Comparison of ENCODE assay signal across 8 cellular contexts in the genomic region with DNA sequence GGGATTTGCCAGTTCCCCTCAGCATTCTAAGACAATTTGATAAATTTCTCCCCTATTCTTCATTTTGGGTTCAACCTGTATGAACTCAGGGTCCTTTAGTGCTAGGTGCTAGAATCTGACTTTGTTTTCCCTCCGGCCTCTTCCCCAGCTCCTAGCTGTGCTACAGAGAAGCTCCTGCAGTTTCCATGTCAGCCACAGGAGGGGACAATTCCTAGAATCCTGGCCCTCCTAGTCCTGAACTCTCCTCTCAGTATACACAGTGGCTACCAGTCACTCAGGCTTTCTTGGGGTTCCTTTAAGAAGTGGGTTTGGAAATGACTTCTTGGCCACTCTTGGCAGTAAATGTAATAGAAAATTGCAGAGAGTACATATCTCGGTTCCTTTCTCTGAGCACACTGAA. TPM values are rescaled to one million over a fixed set of nuclear protein-coding genes. Genes with fewer than 3 reads are reported as not detected.
A peak's percentile ranks its signal among the peaks of the same experiment; 100 is the strongest.
DNase-seq lines count a peak whose midpoint lies in the region; ATAC-seq, FAIRE-seq and TF ChIP-seq lines count a peak whose summit lies in the region.

No MANE protein-coding gene starts in this region.

- H3K27ac Mint-ChIP-seq in naive thymus-derived CD4-positive, alpha-beta T cell, result no peak overlapping the region

- H3K79me2 ChIP-seq in KMS-11 (ENCODE audit: insufficient read depth, low read depth) (no peaks in the 10 kb centered on the region), GM12878 (ENCODE audit: control insufficient read depth, insufficient read depth, low read length) (no peaks in the 10 kb centered on the region), HepG2 (ENCODE audit: insufficient read depth, low read length) (no peaks in the 10 kb centered on the region)

- H4K20me1 ChIP-seq in KMS-11 (ENCODE audit: insufficient read depth) (no peaks in the 10 kb centered on the region), GM12878 (ENCODE audit: control insufficient read depth, insufficient read depth) (no peaks in the 10 kb centered on the region), HepG2 (ENCODE audit: insufficient read depth, low read length) (no peaks in the 10 kb centered on the region)

- peaks cover under 1 to 9% (median 6%) of the 10 kb centered on the region in 7 donors for H3K4me1 Mint-ChIP-seq in naive thymus-derived CD4-positive, alpha-beta T cell

- H2AFZ ChIP-seq in KMS-11 (ENCODE audit: low read depth), result no peak overlapping the region
- H2AFZ ChIP-seq in GM12878 (ENCODE audit: control insufficient read depth, low read depth, low read length), result no peak overlapping the region
- no peak overlapping the region for H2AFZ ChIP-seq in HepG2 (ENCODE audit: low read length)

- H3K27me3 ChIP-seq in KMS-11 (ENCODE audit: insufficient read depth, low read depth), result no peaks in the 10 kb centered on the region
- H3K27me3 ChIP-seq in GM12878 (replicated peaks in 1 of 2; ENCODE audit: control insufficient read depth in 2 of 2, insufficient read depth in 2 of 2, low read length in 1 of 2), result no peaks in the 10 kb centered on the region
- H3K27me3 ChIP-seq in HepG2 (ENCODE audit: control insufficient read depth in 1 of 2, insufficient read depth in 2 of 2, low read length in 2 of 2), result peaks cover 0 to 5% of the 10 kb centered on the region in 2 experiments; a peak in 1 of 5 replicates
- H3K27me3 ChIP-seq in naive thymus-derived CD4-positive, alpha-beta T cell (ENCODE audit: control insufficient read depth in 2 of 2, insufficient read depth in 2 of 2, low read length in 2 of 2), result no peaks in the 10 kb centered on the region

- peaks cover 0 to 2% (median 0%) of the 10 kb centered on the region in 11 donors for H3K9me3 Mint-ChIP-seq in naive thymus-derived CD4-positive, alpha-beta T cell

- DNase-seq in COLO829 (ENCODE audit: low spot score) (peak; percentile 81), GM12878 (ENCODE audit: low read depth, low spot score) (no peak), HepG2 (ENCODE audit: low spot score) (peak; percentile 50), middle frontal gyrus (ENCODE audit: extremely low spot score, low spot score) (no peak)
- no peak for DNase-seq in naive thymus-derived CD4-positive, alpha-beta T cell

- no peak overlapping the region for H3K4me3 Mint-ChIP-seq in naive thymus-derived CD4-positive, alpha-beta T cell

- peaks cover 0 to 2% (median 0%) of the 10 kb centered on the region in 5 donors for H3K36me3 Mint-ChIP-seq in naive thymus-derived CD4-positive, alpha-beta T cell

- in situ Hi-C loops in GM12878 (cut with MboI), result loop anchor here (10.0 kb wide), 1 partner anchor 562 kb away; no protein-coding TSS in a partner anchor
- in situ Hi-C loops in HepG2 (cut with HindIII; ENCODE audit: extremely low pct_ligation_motif_present, low pct_unique_long_range_greater_than_20kb), result no loop called here

- H3K4me2 ChIP-seq in KMS-11 (no peak overlapping the region), GM12878 (ENCODE audit: control insufficient read depth, insufficient read depth) (no peak overlapping the region), HepG2 (ENCODE audit: low read depth, low read length) (no peak overlapping the region)

- peak; percentile 50 for TF ChIP-seq CTCF in KMS-11 (conservative IDR thresholded peaks at IDR 0.05; ENCODE audit: low read depth, low read length)
- 0 out of 6 replicates have a peak, but pooled peaks have one; percentile 8 to 21 (median 16) for TF ChIP-seq CTCF in GM12878 (IDR thresholded peaks at IDR 0.05 in 2 of 3, conservative IDR thresholded peaks at IDR 0.05 in 1 of 3; ENCODE audit: control insufficient read depth in 2 of 3, extremely low read depth in 1 of 3, insufficient read depth in 1 of 3, low read depth in 3 of 3, low read length in 3 of 3)
- peak; percentile 67 for TF ChIP-seq CTCF in HepG2 (CRISPR knock-in tag; IDR thresholded peaks at IDR 0.05)

- ATAC-seq in GM12878, result peak; percentile 34; the same call in 1 of the 3 replicates
- ATAC-seq in HepG2, result peak; percentile 94
- ATAC-seq in naive thymus-derived CD4-positive, alpha-beta T cell, result no peak
- no peak for ATAC-seq in GM21717 (IDR thresholded peaks at IDR 0.05; ENCODE audit: unreplicated experiment)
- no peak for ATAC-seq in HG02571 (IDR thresholded peaks at IDR 0.05; ENCODE audit: unreplicated experiment)

- 78% methylated on average over 2 of the region's 2 CpGs for WGBS in GM12878 (ENCODE audit: insufficient coverage, insufficient replicate concordance, low lambda C conversion rate, missing lambda C conversion rate)
- 6% methylated on average over 2 of the region's 2 CpGs for WGBS in HepG2 (ENCODE audit: low lambda C conversion rate)

- RAD21 ChIA-PET in GM12878 (lab: Charles Lee; ENCODE audit: unreplicated experiment), result no interaction called here

- no peak for TF ChIP-seq EP300 in GM12878 (IDR thresholded peaks at IDR 0.05; ENCODE audit: borderline replicate concordance in 1 of 2, control insufficient read depth in 1 of 2, low read depth in 2 of 2, low read length in 2 of 2)
- TF ChIP-seq EP300 in HepG2 (IDR thresholded peaks at IDR 0.05; ENCODE audit: low read depth in 2 of 2, low read length in 2 of 2), result no peak
- no peak for TF ChIP-seq EP300 in HepG2 (CRISPR knock-in tag; IDR thresholded peaks at IDR 0.05; ENCODE audit: borderline replicate concordance)

- H3K4me1 ChIP-seq in KMS-11 (ENCODE audit: low read depth, poor library complexity, severe bottlenecking) (peaks cover 8% of the 10 kb centered on the region), GM12878 (ENCODE audit: control insufficient read depth, insufficient read depth, low read length) (no peaks in the 10 kb centered on the region), HepG2 (ENCODE audit: insufficient read depth, low read length) (peaks cover 11% of the 10 kb centered on the region)
- H3K4me1 ChIP-seq in naive thymus-derived CD4-positive, alpha-beta T cell (ENCODE audit: control insufficient read depth in 2 of 2, insufficient read depth in 2 of 2, low read length in 2 of 2), result no peaks in the 10 kb centered on the region

- FAIRE-seq in GM12878 (lab: Jason Lieb, UNC) (no peak), HepG2 (lab: Jason Lieb, UNC) (peak; percentile 81)

- CTCF ChIA-PET in GM12878 (lab: Yijun Ruan, JAX) (interaction anchor here (1.1 to 1.3 kb wide), 2 partner anchors 11 to 41 kb away, joined by 3 to 4 read pairs; no protein-coding TSS in a partner anchor), HepG2 (lab: Yijun Ruan, JAX; ENCODE audit: low intra/inter-chr PET ratio, low total read pairs) (no interaction called here)
- CTCF ChIA-PET in naive thymus-derived CD4-positive, alpha-beta T cell (lab: Charles Lee), result no interaction called here

- POLR2A ChIA-PET in GM12878 (lab: Charles Lee), result interaction anchor here (1.0 kb wide), 1 partner anchor 9 kb away, joined by 4 read pairs; no protein-coding TSS in a partner anchor
- POLR2A ChIA-PET in HepG2 (lab: Yijun Ruan, JAX), result interaction anchor here (0.6 kb wide), 1 partner anchor 141 kb away, joined by 3 read pairs; the partner anchor contains the start of gene PDCL3
- POLR2A ChIA-PET in naive thymus-derived CD4-positive, alpha-beta T cell (lab: Charles Lee), result interaction anchor here (0.8 kb wide), 1 partner anchor 1150 kb away, joined by 3 read pairs; no protein-coding TSS in a partner anchor

- no peaks in the 10 kb centered on the region for H3K36me3 ChIP-seq in KMS-11 (ENCODE audit: insufficient read depth)
- H3K36me3 ChIP-seq in GM12878 (ENCODE audit: control insufficient read depth in 2 of 2, insufficient read depth in 2 of 2, low read length in 1 of 2), result no peaks in the 10 kb centered on the region
- H3K36me3 ChIP-seq in HepG2 (replicated peaks in 1 of 2; ENCODE audit: control insufficient read depth in 1 of 2, insufficient read depth in 2 of 2, low read length in 2 of 2), result no peaks in the 10 kb centered on the region
- no peaks in the 10 kb centered on the region for H3K36me3 ChIP-seq in naive thymus-derived CD4-positive, alpha-beta T cell (ENCODE audit: control insufficient read depth in 2 of 3, insufficient read depth in 3 of 3, low read length in 3 of 3)

- SMC1A ChIA-PET in GM12878 (lab: Charles Lee; ENCODE audit: uncharacterized antibody, unreplicated experiment), result interaction anchor here (1.4 to 2.8 kb wide), 2 partner anchors 27 to 41 kb away, joined by 3 to 9 read pairs; no protein-coding TSS in a partner anchor

- BruUV-seq in GM12878 (replicated peaks; lab: Mats Ljungman, UMichigan), result no TSS peak
- BruUV-seq in HepG2 (replicated peaks; lab: Mats Ljungman, UMichigan), result no TSS peak

- no peak overlapping the region for H3K27ac ChIP-seq in KMS-11
- no peak overlapping the region for H3K27ac ChIP-seq in GM12878 (ENCODE audit: control insufficient read depth, insufficient read depth)
- no peak overlapping the region for H3K27ac ChIP-seq in HepG2 (ENCODE audit: extremely low read length, insufficient read depth, low read length)
- H3K27ac ChIP-seq in naive thymus-derived CD4-positive, alpha-beta T cell (ENCODE audit: low read depth, low read length), result no peak overlapping the region

- no peak overlapping the region for H3K4me3 ChIP-seq in KMS-11 (IDR thresholded peaks at IDR 0.05; ENCODE audit: insufficient read depth, low read depth, low read length)
- H3K4me3 ChIP-seq in GM12878, result no peak overlapping the region
- no peak overlapping the region for H3K4me3 ChIP-seq in HepG2 (replicated peaks in 1 of 3; ENCODE audit: insufficient read depth in 1 of 3, low read depth in 2 of 3, low read length in 3 of 3)
- H3K4me3 ChIP-seq in naive thymus-derived CD4-positive, alpha-beta T cell (ENCODE audit: low read length), result no peak overlapping the region

- intact Hi-C loops in GM12878 (cut with micrococcal nuclease; ENCODE audit: unreplicated experiment), result no loop called here
- intact Hi-C loops in HepG2 (cut with micrococcal nuclease; ENCODE audit: unreplicated experiment), result no loop called here
- intact Hi-C loops in naive thymus-derived CD4-positive, alpha-beta T cell (cut with micrococcal nuclease), result no loop called here

- TF ChIP-seq POLR2A in GM12878 (IDR thresholded peaks at IDR 0.05; ENCODE audit: low read depth, low read length), result no peak
- no peak for TF ChIP-seq POLR2A in HepG2 (IDR thresholded peaks at IDR 0.05; ENCODE audit: insufficient read depth in 1 of 2, low read depth in 2 of 2, low read length in 2 of 2)

- TF ChIP-seq RAD21 in GM12878 (IDR thresholded peaks at IDR 0.05; ENCODE audit: insufficient read depth, low read depth, low read length), result 0 out of 2 replicates have a peak, but pooled peaks have one; percentile 9
- no peak for TF ChIP-seq RAD21 in HepG2 (CRISPR knock-in tag; IDR thresholded peaks at IDR 0.05)

- H3K9ac ChIP-seq in KMS-11 (no peak overlapping the region), GM12878 (ENCODE audit: control insufficient read depth, insufficient read depth, low read length) (no peak overlapping the region), HepG2 (ENCODE audit: insufficient read depth, low read depth, low read length) (no peak overlapping the region)

- H3K9me3 ChIP-seq in GM12878 (replicated peaks; ENCODE audit: control insufficient read depth, insufficient read depth, low read length), result no peaks in the 10 kb centered on the region; the same call in 2 of the 3 replicates
- no peaks in the 10 kb centered on the region for H3K9me3 ChIP-seq in HepG2 (ENCODE audit: low read length)
- H3K9me3 ChIP-seq in naive thymus-derived CD4-positive, alpha-beta T cell (ENCODE audit: control insufficient read depth in 2 of 3, low read length in 3 of 3), result no peaks in the 10 kb centered on the region

- peaks cover 0 to 25% (median 0%) of the 10 kb centered on the region in 5 donors for H3K27me3 Mint-ChIP-seq in naive thymus-derived CD4-positive, alpha-beta T cell

RNA-seq across cellular contexts. Expression of gene CHST10, which starts 4.9 kb away (rescaled TPM):
- 35.4 and 42.7 TPM in 2 replicates for total RNA-seq in GM12878 (2013; cell fraction: nucleolus; rRNA removed)
- total RNA-seq in GM12878 (2014; rRNA removed) (17.4 and 19.6 TPM in 2 replicates), GM12878 (2014; rRNA removed; fragmentation: Illumina TruSeq; extraction: Trizol) (14.3 and 15.7 TPM in 2 replicates), GM12878 (2021) (15.7 and 17.8 TPM in 2 replicates), HepG2 (2016; rRNA removed; fragmentation: Illumina TruSeq; extraction: Trizol) (8.5 and 14.2 TPM in 2 replicates)
- 8.2 TPM for polyA plus RNA-seq in GM12878 (2011; ENCODE audit: low read depth)
- polyA plus RNA-seq in GM12878 (2011; rRNA removed) (16.8 and 19.7 TPM in 2 replicates), GM12878 (2014; fragmentation: Illumina TruSeq; extraction: Trizol) (22.5 and 26.9 TPM in 2 replicates), GM12878 (2014; fragmentation: Nextera tagmentation; extraction: Ambion mirVana) (1 to 10 TPM; 2.0 to 2.4 TPM), GM12878 (2014; rRNA removed) (17.7 and 17.9 TPM in 2 replicates), GM12878 (2016; fragmentation: Nextera tagmentation; extraction: Ambion mirVana) (10 to 100 TPM; 11.0 to 11.4 TPM), HepG2 (2011; rRNA removed) (10.5 and 11.5 TPM in 2 replicates)
- 16.8 and 18.0 TPM in 2 replicates for polyA plus RNA-seq in GM12878 (2011; cell fraction: cytosol; rRNA removed)
- 20.7 and 21.6 TPM in 2 replicates for polyA plus RNA-seq in GM12878 (2011; cell fraction: nucleus; rRNA removed)
- polyA plus RNA-seq in GM12878 (2012), result 8.8 and 9.1 TPM in 2 replicates
- 21.5 and 25.5 TPM in 2 replicates for polyA minus RNA-seq in GM12878 (2011; rRNA and poly(A)+ RNA removed)
- polyA minus RNA-seq in GM12878 (2011; cell fraction: cytosol; rRNA and poly(A)+ RNA removed), result 3.7 and 8.1 TPM in 2 replicates
- polyA minus RNA-seq in GM12878 (2011; cell fraction: nucleus; rRNA and poly(A)+ RNA removed), result 11.1 and 18.8 TPM in 2 replicates
- 2.4 and 3.0 TPM in 2 replicates for total RNA-seq in HepG2 (2016; cell fraction: cytosol; rRNA removed; fragmentation: Illumina TruSeq; extraction: Trizol; ENCODE audit: low read depth)
- total RNA-seq in HepG2 (2016; cell fraction: insoluble cytoplasmic fraction; rRNA removed; fragmentation: Illumina TruSeq; extraction: Trizol), result 7.1 and 13.1 TPM in 2 replicates
- total RNA-seq in HepG2 (2016; cell fraction: membrane; rRNA removed; fragmentation: Illumina TruSeq; extraction: Trizol), result 6.9 and 7.7 TPM in 2 replicates
- total RNA-seq in HepG2 (2016; cell fraction: nucleus; rRNA removed; fragmentation: Illumina TruSeq; extraction: Trizol), result 12.2 and 15.8 TPM in 2 replicates
- polyA plus RNA-seq in HepG2 (2011; cell fraction: cytosol; rRNA removed), result 8.3 and 11.0 TPM in 2 replicates
- 9.0 and 10.7 TPM in 2 replicates for polyA plus RNA-seq in HepG2 (2011; cell fraction: nucleus; rRNA removed)
- 8.8 TPM in 2 replicates for polyA plus RNA-seq in HepG2 (2012)
- 1.5 and 2.5 TPM in 2 replicates for polyA plus RNA-seq in HepG2 (2016; cell fraction: cytosol; fragmentation: Illumina TruSeq; extraction: Trizol; ENCODE audit: low read depth)
- polyA plus RNA-seq in HepG2 (2016; cell fraction: insoluble cytoplasmic fraction; fragmentation: Illumina TruSeq; extraction: Trizol; ENCODE audit: low read depth), result 6.7 and 7.6 TPM in 2 replicates
- 4.5 and 6.1 TPM in 2 replicates for polyA plus RNA-seq in HepG2 (2016; cell fraction: membrane; fragmentation: Illumina TruSeq; extraction: Trizol; ENCODE audit: low read depth)
- 20.4 and 23.1 TPM in 2 replicates for polyA plus RNA-seq in HepG2 (2016; cell fraction: nucleus; fragmentation: Illumina TruSeq; extraction: Trizol; ENCODE audit: insufficient read depth, low read depth)
- 14.1 and 16.5 TPM in 2 replicates for polyA minus RNA-seq in HepG2 (2011; rRNA and poly(A)+ RNA removed; ENCODE audit: low replicate concordance)
- polyA minus RNA-seq in HepG2 (2011; cell fraction: cytosol; rRNA and poly(A)+ RNA removed), result 8.0 and 9.3 TPM in 2 replicates
- polyA minus RNA-seq in HepG2 (2011; cell fraction: nucleus; rRNA and poly(A)+ RNA removed), result 17.4 and 18.0 TPM in 2 replicates
- 1 to 10 TPM; 2.2 to 5.0 (median 3.2) TPM for total RNA-seq in naive thymus-derived CD4-positive, alpha-beta T cell
- 1 to 10 TPM; 1.2 to 3.9 TPM for polyA plus RNA-seq in naive thymus-derived CD4-positive, alpha-beta T cell

RNA-seq across cellular contexts. Expression of gene NMS, which starts 48.0 kb away (rescaled TPM):
- not detected in 2 replicates for total RNA-seq in GM12878 (2013; cell fraction: nucleolus; rRNA removed)
- total RNA-seq in GM12878 (2014; rRNA removed) (not detected in 2 replicates), GM12878 (2014; rRNA removed; fragmentation: Illumina TruSeq; extraction: Trizol) (not detected in 2 replicates), GM12878 (2021) (not detected in 2 replicates), HepG2 (2016; rRNA removed; fragmentation: Illumina TruSeq; extraction: Trizol) (not detected in 2 replicates)
- not detected for polyA plus RNA-seq in GM12878 (2011; ENCODE audit: low read depth)
- polyA plus RNA-seq in GM12878 (2011; rRNA removed) (not detected in 2 replicates), GM12878 (2014; fragmentation: Illumina TruSeq; extraction: Trizol) (not detected in 2 replicates), GM12878 (2014; fragmentation: Nextera tagmentation; extraction: Ambion mirVana) (not detected), GM12878 (2014; rRNA removed) (not detected in 2 replicates), GM12878 (2016; fragmentation: Nextera tagmentation; extraction: Ambion mirVana) (not detected), HepG2 (2011; rRNA removed) (not detected in 2 replicates)
- not detected in 2 replicates for polyA plus RNA-seq in GM12878 (2011; cell fraction: cytosol; rRNA removed)
- not detected in 2 replicates for polyA plus RNA-seq in GM12878 (2011; cell fraction: nucleus; rRNA removed)
- not detected in 2 replicates for polyA plus RNA-seq in GM12878 (2012)
- polyA minus RNA-seq in GM12878 (2011; rRNA and poly(A)+ RNA removed), result not detected in 2 replicates
- not detected in 2 replicates for polyA minus RNA-seq in GM12878 (2011; cell fraction: cytosol; rRNA and poly(A)+ RNA removed)
- polyA minus RNA-seq in GM12878 (2011; cell fraction: nucleus; rRNA and poly(A)+ RNA removed), result not detected in 2 replicates
- not detected in 2 replicates for total RNA-seq in HepG2 (2016; cell fraction: cytosol; rRNA removed; fragmentation: Illumina TruSeq; extraction: Trizol; ENCODE audit: low read depth)
- total RNA-seq in HepG2 (2016; cell fraction: insoluble cytoplasmic fraction; rRNA removed; fragmentation: Illumina TruSeq; extraction: Trizol), result not detected in 2 replicates
- not detected in 2 replicates for total RNA-seq in HepG2 (2016; cell fraction: membrane; rRNA removed; fragmentation: Illumina TruSeq; extraction: Trizol)
- total RNA-seq in HepG2 (2016; cell fraction: nucleus; rRNA removed; fragmentation: Illumina TruSeq; extraction: Trizol), result not detected in 2 replicates
- not detected in 2 replicates for polyA plus RNA-seq in HepG2 (2011; cell fraction: cytosol; rRNA removed)
- not detected in 2 replicates for polyA plus RNA-seq in HepG2 (2011; cell fraction: nucleus; rRNA removed)
- not detected in 2 replicates for polyA plus RNA-seq in HepG2 (2012)
- not detected in 2 replicates for polyA plus RNA-seq in HepG2 (2016; cell fraction: cytosol; fragmentation: Illumina TruSeq; extraction: Trizol; ENCODE audit: low read depth)
- not detected in 2 replicates for polyA plus RNA-seq in HepG2 (2016; cell fraction: insoluble cytoplasmic fraction; fragmentation: Illumina TruSeq; extraction: Trizol; ENCODE audit: low read depth)
- not detected in 2 replicates for polyA plus RNA-seq in HepG2 (2016; cell fraction: membrane; fragmentation: Illumina TruSeq; extraction: Trizol; ENCODE audit: low read depth)
- not detected in 2 replicates for polyA plus RNA-seq in HepG2 (2016; cell fraction: nucleus; fragmentation: Illumina TruSeq; extraction: Trizol; ENCODE audit: insufficient read depth, low read depth)
- not detected in 2 replicates for polyA minus RNA-seq in HepG2 (2011; rRNA and poly(A)+ RNA removed; ENCODE audit: low replicate concordance)
- not detected in 2 replicates for polyA minus RNA-seq in HepG2 (2011; cell fraction: cytosol; rRNA and poly(A)+ RNA removed)
- polyA minus RNA-seq in HepG2 (2011; cell fraction: nucleus; rRNA and poly(A)+ RNA removed), result not detected in 2 replicates
- total RNA-seq in naive thymus-derived CD4-positive, alpha-beta T cell, result not detected
- not detected for polyA plus RNA-seq in naive thymus-derived CD4-positive, alpha-beta T cell

Comparison
In these comparisons a context has a peak if more than half of its experiments do, and no peak if none do; other contexts are left out.
1. DNase-seq: peak in COLO829 (single experiment) and HepG2 (single experiment); none in GM12878 (single experiment), middle frontal gyrus (single experiment) and naive thymus-derived CD4-positive, alpha-beta T cell (0 of 9).
2. CTCF ChIP-seq: peak in every context shown above with its lines; median percentile 67 in HepG2; 50 in KMS-11; 16 in GM12878.
3. ATAC-seq: peak in GM12878 (single experiment) and HepG2 (single experiment); none in naive thymus-derived CD4-positive, alpha-beta T cell (single experiment), GM21717 (single experiment) and HG02571 (single experiment).